Comparison of ENCODE assay signal across 22 cellular contexts in the genomic region with DNA sequence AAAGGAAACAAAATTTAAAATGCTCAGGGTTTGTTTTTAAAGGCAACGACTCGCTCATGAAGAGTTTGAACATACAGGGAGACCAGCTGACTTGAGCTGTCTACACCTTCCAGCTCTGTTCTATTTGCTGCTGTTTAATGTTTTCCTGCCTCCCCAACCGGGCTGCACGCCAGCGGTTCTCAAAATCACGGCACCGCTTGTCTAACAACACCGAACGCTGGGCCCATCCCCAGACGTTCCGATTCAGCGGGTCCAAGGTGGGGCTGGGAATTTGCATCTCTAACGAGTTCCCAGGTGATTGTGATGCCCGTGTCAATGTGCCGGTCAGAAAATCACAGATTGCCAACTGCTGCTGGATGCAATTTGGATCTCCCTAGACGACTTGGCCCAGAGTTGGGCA. TPM values are rescaled to one million over a fixed set of nuclear protein-coding genes. Genes with fewer than 3 reads are reported as not detected.
A peak's percentile ranks its signal among the peaks of the same experiment; 100 is the strongest.
DNase-seq lines count a peak whose midpoint lies in the region; ATAC-seq and TF ChIP-seq lines count a peak whose summit lies in the region.
"Had no signal": no experiment of that assay in that cellular context is flagged by ENCODE, and none has a peak within 500 bp of the region (broad histone marks: within the 10 kb centered on the region; RNA-seq: fewer than 3 reads in every experiment).

No MANE protein-coding gene starts in this region.

- H3K9me3 ChIP-seq in muscle layer of duodenum (ENCODE audit: control insufficient read depth in 1 of 2, low read length in 2 of 2): no peaks in the 10 kb centered on the region
- H3K9me3 ChIP-seq in tibial artery: no peaks in the 10 kb centered on the region
- H3K9me3 ChIP-seq in SJCRH30 (replicated peaks): no peaks in the 10 kb centered on the region
- H3K9me3 ChIP-seq: pancreas had no signal

- H3K27ac ChIP-seq in caudate nucleus (ENCODE audit: low read depth, low read length) (peak overlapping the region; percentile 64), muscle layer of duodenum (ENCODE audit: low read length) (peak overlapping the region; percentile 64), tibial artery (peak overlapping the region; percentile 53 to 56), SJCRH30 (no peak overlapping the region)
- H3K27ac ChIP-seq: cardiac muscle cell, pancreas had no signal

- H3K4me3 ChIP-seq in muscle layer of duodenum (ENCODE audit: low read depth in 1 of 2, low read length in 2 of 2) (no peak overlapping the region), tibial artery (peak overlapping the region in 1 of 2 donors; percentile 10), SJCRH30 (no peak overlapping the region)
- H3K4me3 ChIP-seq: cardiac muscle cell, pancreas had no signal

- no peaks in the 10 kb centered on the region for H3K36me3 ChIP-seq in muscle layer of duodenum (ENCODE audit: control insufficient read depth in 1 of 2, insufficient read depth in 2 of 2, low read length in 2 of 2)
- H3K36me3 ChIP-seq in tibial artery: no peaks in the 10 kb centered on the region
- H3K36me3 ChIP-seq in SJCRH30: peaks cover 6% of the 10 kb centered on the region; the same call in 1 of the 2 replicates
- H3K36me3 ChIP-seq: cardiac muscle cell, pancreas had no signal

- ATAC-seq in Right ventricle myocardium superior (ENCODE audit: poor library complexity): peak; percentile 80
- ATAC-seq: naive thymus-derived CD8-positive, alpha-beta T cell; pancreas had no signal

- H3K27me3 ChIP-seq in muscle layer of duodenum (ENCODE audit: low read depth, low read length) (no peaks in the 10 kb centered on the region), tibial artery (no peaks in the 10 kb centered on the region), SJCRH30 (no peaks in the 10 kb centered on the region)
- H3K27me3 ChIP-seq: cardiac muscle cell, pancreas had no signal

- H3K4me1 ChIP-seq in muscle layer of duodenum (ENCODE audit: control insufficient read depth in 1 of 2, insufficient read depth in 2 of 2, low read length in 2 of 2) (peaks cover 6 to 26% of the 10 kb centered on the region in 2 donors), tibial artery (peaks cover 0 to 59% (median 30%) of the 10 kb centered on the region in 4 donors), SJCRH30 (no peaks in the 10 kb centered on the region)
- H3K4me1 ChIP-seq: pancreas had no signal

- intact Hi-C loops in Right ventricle myocardium superior (cut with DNase I) (no loop called here), tibial artery (cut with DNase I; ENCODE audit: low total_unique reads) (no loop called here)

- TF ChIP-seq CTCF in tibial artery (IDR thresholded peaks at IDR 0.05): no peak

- DNase-seq in caudate nucleus (lab: John Stamatoyannopoulos, UW) (peak in 4 of 61 donors; percentile 8 to 33 (median 24)), Right ventricle myocardium superior (peak; percentile 91), tibial artery (peak in 1 of 2 donors; percentile 49), mesenteric fat pad (ENCODE audit: low spot score) (no peak), SJCRH30 (no peak), UCSD-AML1 (lab: John Stamatoyannopoulos, UW; ENCODE audit: unreplicated experiment) (no peak)
- DNase-seq: activated CD4-positive, CD25-positive, alpha-beta regulatory T cell treated with anti-CD3 and anti-CD28 coated beads, Interleukin-2, amount 50 U/mL, for 72 hours; CD4-positive, alpha-beta memory T cell; DND-41; erythroblast; H7; immature natural killer cell; Kasumi-1; naive thymus-derived CD8-positive, alpha-beta T cell; NCI-H1105; NCI-H69; pancreas; SIG-M5; small intestine; stimulated activated CD4-positive, alpha-beta T cell treated with anti-CD3 and anti-CD28 coated beads, Interleukin-4, amount 100 ng/mL, for 24 hours had no signal

RNA-seq across cellular contexts. Expression of gene CELF2, which starts 28.3 kb away (rescaled TPM):
- total RNA-seq in Right ventricle myocardium superior (67.7 TPM), mesenteric fat pad (93.9 TPM)
- total RNA-seq in SJCRH30 (2014; rRNA removed; shearing (Covaris generic)): 60.9 and 65.2 TPM in 2 replicates
